1 cellular context compared by ENCODE assay signal in genomic region chr4:24743931-24744330, GRCh38.
TF ChIP-seq lines count a peak whose summit lies in the region.

No MANE protein-coding gene starts in this region.

TF ChIP-seq in WTC11, 78 proteins besides CTCF, POLR2A, EP300 and RAD21 (continued from another document):
- TF ChIP-seq PRDM15 (CRISPR knock-in tag; IDR thresholded peaks at IDR 0.05): no peak
- no peak for TF ChIP-seq ATF2 (CRISPR knock-in tag; IDR thresholded peaks at IDR 0.05; ENCODE audit: borderline replicate concordance, low read depth)
- no peak for TF ChIP-seq STAT6 (CRISPR knock-in tag; conservative IDR thresholded peaks at IDR 0.05; ENCODE audit: low read depth)
- TF ChIP-seq RORB (CRISPR knock-in tag; IDR thresholded peaks at IDR 0.05): no peak
- no peak for TF ChIP-seq CDX4 (CRISPR knock-in tag; IDR thresholded peaks at IDR 0.05; ENCODE audit: borderline replicate concordance)
- no peak for TF ChIP-seq E2F5 (CRISPR knock-in tag; IDR thresholded peaks at IDR 0.05)
- TF ChIP-seq ATF3 (CRISPR knock-in tag; conservative IDR thresholded peaks at IDR 0.05): no peak
- TF ChIP-seq ZNF121 (CRISPR knock-in tag; IDR thresholded peaks at IDR 0.05): no peak
- no peak for TF ChIP-seq E2F1 (CRISPR knock-in tag; IDR thresholded peaks at IDR 0.05)
- no peak for TF ChIP-seq GRHL2 (CRISPR knock-in tag; IDR thresholded peaks at IDR 0.05; ENCODE audit: insufficient replicate concordance, severe bottlenecking)
- TF ChIP-seq ZSCAN18 (CRISPR knock-in tag; IDR thresholded peaks at IDR 0.05): no peak
- no peak for TF ChIP-seq PRRX2 (CRISPR knock-in tag; IDR thresholded peaks at IDR 0.05)
- TF ChIP-seq ZBTB43 (CRISPR knock-in tag; IDR thresholded peaks at IDR 0.05): no peak
